In genomic region chr9:93307468-93308157, GRCh38 we compare ENCODE assay signal across 18 cellular contexts.
A peak's percentile ranks its signal among the peaks of the same experiment; 100 is the strongest.
DNase-seq lines count a peak whose midpoint lies in the region; ATAC-seq and TF ChIP-seq lines count a peak whose summit lies in the region.
"Had no signal": no experiment of that assay in that cellular context is flagged by ENCODE, and none has a peak within 500 bp of the region (broad histone marks: within the 10 kb centered on the region; RNA-seq: fewer than 3 reads in every experiment).

No MANE protein-coding gene starts in this region.

- peaks cover 5 to 10% (median 8%) of the 10 kb centered on the region in 4 donors for H3K4me1 ChIP-seq in transverse colon

- ATAC-seq in HG02623 (IDR thresholded peaks at IDR 0.05; ENCODE audit: unreplicated experiment) = no peak
- ATAC-seq: K562 had no signal

- 82 to 100% methylated on average over 1 to 21 of the region's 24 CpGs for WGBS in transverse colon (ENCODE audit: low coverage in 1 of 2), 2 donors

- POLR2A ChIA-PET in activated CD4-positive, alpha-beta memory T cell treated with anti-CD3 and anti-CD28 coated beads, Interleukin-2, amount 10 ng/mL, durations not matched to agents 7 days and 5 days (lab: Charles Lee) = no interaction called here

- DNase-seq in H7 = peak; percentile 52
- DNase-seq in activated CD4-positive, alpha-beta memory T cell treated with anti-CD3 and anti-CD28 coated beads, Interleukin-2, amount 10 ng/mL, durations not matched to agents 7 days and 5 days = peak; percentile 7
- DNase-seq in mesenteric fat pad (ENCODE audit: low spot score) = peak; percentile 49
- DNase-seq in transverse colon = peak; percentile 3
- no peak for DNase-seq in GM03348 (ENCODE audit: low spot score)
- DNase-seq in brain microvascular endothelial cell = no peak
- DNase-seq: ACHN, AML-193, COR-L47, HCEC 1CT, NCI-H1417 treated with DMSO at 0.1 percent for 48 hours, NCI-H1930, NCI-H69, OCI-M1, SIG-M5 had no signal

- H3K27me3 Mint-ChIP-seq in activated CD4-positive, alpha-beta memory T cell treated with anti-CD3 and anti-CD28 coated beads, Interleukin-2, amount 10 ng/mL, durations not matched to agents 7 days and 5 days = peaks cover 9% of the 10 kb centered on the region

- no peak for TF ChIP-seq EP300 in transverse colon (IDR thresholded peaks at IDR 0.05; ENCODE audit: low read depth)

- intact Hi-C loops in transverse colon (cut with DNase I; ENCODE audit: low total_unique reads) = no loop called here

- in situ Hi-C loops in transverse colon (cut with MboI; ENCODE audit: low pct_ligation_motif_present in 1 of 4, low pct_unique_long_range_greater_than_20kb in 1 of 4, low sequenced_read_pairs in 3 of 4) = loop anchor here (10.0 to 25.0 kb wide), 3 partner anchors 143 to 295 kb away; no protein-coding TSS in a partner anchor
- in situ Hi-C loops in brain microvascular endothelial cell (cut with HindIII; ENCODE audit: low pct_ligation_motif_present, low sequenced_read_pairs) = no loop called here

- H3K27me3 ChIP-seq in H7 (ENCODE audit: control insufficient read depth, insufficient read depth, low read length) = no peaks in the 10 kb centered on the region
- H3K27me3 ChIP-seq in transverse colon = no peaks in the 10 kb centered on the region
- no peaks in the 10 kb centered on the region for H3K27me3 ChIP-seq in brain microvascular endothelial cell (replicated peaks)

- TF ChIP-seq CTCF in transverse colon (IDR thresholded peaks at IDR 0.05) (no peak), brain microvascular endothelial cell (IDR thresholded peaks at IDR 0.05; ENCODE audit: low read depth, low read length, missing control alignments) (no peak)

- no peak overlapping the region for H3K27ac Mint-ChIP-seq in activated CD4-positive, alpha-beta memory T cell treated with anti-CD3 and anti-CD28 coated beads, Interleukin-2, amount 10 ng/mL, durations not matched to agents 7 days and 5 days
- H3K27ac Mint-ChIP-seq: CD14-positive monocyte had no signal

- CTCF ChIA-PET in activated CD4-positive, alpha-beta memory T cell treated with anti-CD3 and anti-CD28 coated beads, Interleukin-2, amount 10 ng/mL, durations not matched to agents 7 days and 5 days (lab: Charles Lee) = interaction anchor here (1.0 to 1.2 kb wide), 2 partner anchors 147 to 199 kb away, joined by 3 read pairs; no protein-coding TSS in a partner anchor

- H3K4me1 Mint-ChIP-seq in activated CD4-positive, alpha-beta memory T cell treated with anti-CD3 and anti-CD28 coated beads, Interleukin-2, amount 10 ng/mL, durations not matched to agents 7 days and 5 days = peaks cover 2% of the 10 kb centered on the region
- H3K4me1 Mint-ChIP-seq: CD14-positive monocyte had no signal

- no peaks in the 10 kb centered on the region for H3K9me3 ChIP-seq in transverse colon

- no peaks in the 10 kb centered on the region for H3K36me3 Mint-ChIP-seq in activated CD4-positive, alpha-beta memory T cell treated with anti-CD3 and anti-CD28 coated beads, Interleukin-2, amount 10 ng/mL, durations not matched to agents 7 days and 5 days (ENCODE audit: low read depth)
- H3K36me3 Mint-ChIP-seq: CD14-positive monocyte had no signal

- TF ChIP-seq POLR2A in transverse colon (IDR thresholded peaks at IDR 0.05) = no peak

- H3K36me3 ChIP-seq in H7 (replicated peaks; ENCODE audit: control insufficient read depth, insufficient read depth, low read length) (no peaks in the 10 kb centered on the region; the same call in 1 of the 2 replicates), transverse colon (no peaks in the 10 kb centered on the region), brain microvascular endothelial cell (replicated peaks) (no peaks in the 10 kb centered on the region)

- H3K27ac ChIP-seq in transverse colon (no peak overlapping the region), brain microvascular endothelial cell (no peak overlapping the region)

- H3K9me3 Mint-ChIP-seq in activated CD4-positive, alpha-beta memory T cell treated with anti-CD3 and anti-CD28 coated beads, Interleukin-2, amount 10 ng/mL, durations not matched to agents 7 days and 5 days = no peaks in the 10 kb centered on the region
- H3K9me3 Mint-ChIP-seq: CD14-positive monocyte had no signal

- no peak overlapping the region for H3K4me3 Mint-ChIP-seq in activated CD4-positive, alpha-beta memory T cell treated with anti-CD3 and anti-CD28 coated beads, Interleukin-2, amount 10 ng/mL, durations not matched to agents 7 days and 5 days
- H3K4me3 Mint-ChIP-seq: CD14-positive monocyte had no signal

- H3K4me3 ChIP-seq in H7 (ENCODE audit: insufficient read depth, low read depth, low read length) (no peak overlapping the region), transverse colon (no peak overlapping the region), brain microvascular endothelial cell (ENCODE audit: low read depth, low read length) (no peak overlapping the region)
- H3K4me3 ChIP-seq: K562 had no signal

Comparison
In these comparisons a context has a peak if more than half of its experiments do, and no peak if none do; other contexts are left out.
1. DNase-seq: peak in H7 (single experiment), activated CD4-positive, alpha-beta memory T cell treated with anti-CD3 and anti-CD28 coated beads, Interleukin-2, amount 10 ng/mL, durations not matched to agents 7 days and 5 days (single experiment), mesenteric fat pad (single experiment) and transverse colon (single experiment); none in GM03348 (single experiment) and brain microvascular endothelial cell (single experiment).